ENCODE assay signal across 23 cellular contexts in genomic region chr1:176785810-176786209, GRCh38.
DNase-seq lines count a peak whose midpoint lies in the region; ATAC-seq and TF ChIP-seq lines count a peak whose summit lies in the region.
"Had no signal": no experiment of that assay in that cellular context is flagged by ENCODE, and none has a peak within 500 bp of the region (broad histone marks: within the 10 kb centered on the region; RNA-seq: fewer than 3 reads in every experiment).

No MANE protein-coding gene starts in this region.

- H2AFZ ChIP-seq in GM23338, result no peak overlapping the region

- no peaks in the 10 kb centered on the region for H3K36me3 Mint-ChIP-seq in GM23338 (ENCODE audit: low read depth)
- H3K36me3 Mint-ChIP-seq in mesothelial cell of epicardium, result no peaks in the 10 kb centered on the region
- H3K36me3 Mint-ChIP-seq in T-helper 17 cell (ENCODE audit: low read depth), result no peaks in the 10 kb centered on the region
- H3K36me3 Mint-ChIP-seq: CD14-positive monocyte, IgD-negative memory B cell had no signal

- H3K79me2 ChIP-seq in GM23338 (replicated peaks; ENCODE audit: insufficient read depth), result no peaks in the 10 kb centered on the region

- no peak overlapping the region for H3K4me3 Mint-ChIP-seq in GM23338
- peak overlapping the region; percentile 3 for H3K4me3 Mint-ChIP-seq in mesothelial cell of epicardium
- H3K4me3 Mint-ChIP-seq in T-helper 17 cell, result no peak overlapping the region
- H3K4me3 Mint-ChIP-seq: activated T-cell treated with anti-CD3 and anti-CD28 coated beads, Interleukin-2, amount 50 U/mL, for 24 hours; CD14-positive monocyte; IgD-negative memory B cell; neural crest cell had no signal

- H3K9me3 ChIP-seq in WERI-Rb-1 (ENCODE audit: severe bottlenecking), result no peaks in the 10 kb centered on the region
- H3K9me3 ChIP-seq in T-helper 17 cell (ENCODE audit: control insufficient read depth, low read length, poor library complexity, severe bottlenecking), result no peaks in the 10 kb centered on the region
- H3K9me3 ChIP-seq: upper lobe of right lung had no signal

- H3K27me3 ChIP-seq in GM23338 (ENCODE audit: insufficient read depth) (no peaks in the 10 kb centered on the region), WERI-Rb-1 (ENCODE audit: insufficient read depth, low read depth, severe bottlenecking) (no peaks in the 10 kb centered on the region)
- H3K27me3 ChIP-seq: upper lobe of right lung had no signal

- peak; percentile 73 for ATAC-seq in GM23338
- no peak for ATAC-seq in GM19328 (IDR thresholded peaks at IDR 0.05; ENCODE audit: unreplicated experiment)
- no peak for ATAC-seq in T-helper 17 cell
- ATAC-seq: left cardiac atrium, PC-3, upper lobe of right lung had no signal

- TF ChIP-seq CTCF in GM23338 (conservative IDR thresholded peaks at IDR 0.05; ENCODE audit: low read depth in 2 of 2), result no peak
- no peak for TF ChIP-seq CTCF in WERI-Rb-1 (IDR thresholded peaks at IDR 0.05; ENCODE audit: low read depth, low read length)
- no peak for TF ChIP-seq CTCF in mesothelial cell of epicardium (IDR thresholded peaks at IDR 0.05; ENCODE audit: unreplicated experiment)

- H3K27ac ChIP-seq in GM23338 (ENCODE audit: low read depth), result no peak overlapping the region
- H3K27ac ChIP-seq in WERI-Rb-1, result no peak overlapping the region
- H3K27ac ChIP-seq: upper lobe of right lung had no signal

- no peaks in the 10 kb centered on the region for H3F3A ChIP-seq in GM23338 (replicated peaks; ENCODE audit: low read depth)

- H3K4me1 Mint-ChIP-seq in GM23338 (peaks cover 11% of the 10 kb centered on the region), mesothelial cell of epicardium (peaks cover 14% of the 10 kb centered on the region), T-helper 17 cell (no peaks in the 10 kb centered on the region)
- H3K4me1 Mint-ChIP-seq: CD14-positive monocyte had no signal

- no peak overlapping the region for H3K4me2 ChIP-seq in GM23338

- no peaks in the 10 kb centered on the region for H4K20me1 ChIP-seq in GM23338 (replicated peaks; ENCODE audit: insufficient read depth)

- H3K27ac Mint-ChIP-seq in GM23338 (no peak overlapping the region), mesothelial cell of epicardium (no peak overlapping the region), T-helper 17 cell (no peak overlapping the region)
- H3K27ac Mint-ChIP-seq: activated T-cell treated with anti-CD3 and anti-CD28 coated beads, Interleukin-2, amount 50 U/mL, for 24 hours; CD14-positive monocyte; IgD-negative memory B cell had no signal

- H3K4me1 ChIP-seq in GM23338 (ENCODE audit: insufficient read depth), result peaks cover 10% of the 10 kb centered on the region; the same call in 1 of the 2 replicates
- H3K4me1 ChIP-seq: upper lobe of right lung had no signal

- DNase-seq in DMS 273 (lab: John Stamatoyannopoulos, UW; ENCODE audit: unreplicated experiment) (peak; percentile 72), GM23338 (ENCODE audit: low spot score) (peak; percentile 5), WERI-Rb-1 (peak; percentile 23), mesothelial cell of epicardium (ENCODE audit: low spot score in 2 of 2, unreplicated experiment in 2 of 2) (no peak), T-helper 17 cell (no peak)
- no peak for DNase-seq in activated CD4-positive, alpha-beta T cell treated with anti-CD3 and anti-CD28 coated beads for 1 hour
- DNase-seq: activated CD8-positive, alpha-beta memory T cell treated with anti-CD3 and anti-CD28 coated beads for 24 hours; activated naive CD4-positive, alpha-beta T cell; activated T-cell treated with anti-CD3 and anti-CD28 coated beads, Interleukin-2, amount 50 U/mL, for 24 hours; cortex of kidney; left cardiac atrium; midbrain; NCI-H1436; NCI-H774; PC-3; Right ventricle myocardium superior; stimulated activated CD8-positive, alpha-beta memory T cell treated with anti-CD3 and anti-CD28 coated beads, Interleukin-4, amount 100 ng/mL, for 48 hours; SW 1271; upper lobe of right lung had no signal

- H3K27me3 Mint-ChIP-seq in GM23338 (ENCODE audit: insufficient read depth, low read depth, poor library complexity) (no peaks in the 10 kb centered on the region), mesothelial cell of epicardium (ENCODE audit: low read depth) (peaks cover 8% of the 10 kb centered on the region), T-helper 17 cell (peaks cover 7% of the 10 kb centered on the region)
- H3K27me3 Mint-ChIP-seq: activated T-cell treated with anti-CD3 and anti-CD28 coated beads, Interleukin-2, amount 50 U/mL, for 24 hours had no signal

- H3K4me3 ChIP-seq in GM23338, result no peak overlapping the region
- no peak overlapping the region for H3K4me3 ChIP-seq in WERI-Rb-1 (ENCODE audit: low read depth, low read length)
- H3K4me3 ChIP-seq: upper lobe of right lung had no signal

- no peaks in the 10 kb centered on the region for H3K36me3 ChIP-seq in GM23338 (ENCODE audit: insufficient read depth)
- no peaks in the 10 kb centered on the region for H3K36me3 ChIP-seq in WERI-Rb-1
- H3K36me3 ChIP-seq: upper lobe of right lung had no signal

- H3K9me3 Mint-ChIP-seq in GM23338 (no peaks in the 10 kb centered on the region; the same call in 2 of the 3 replicates), mesothelial cell of epicardium (peaks cover 7% of the 10 kb centered on the region)
- H3K9me3 Mint-ChIP-seq: activated T-cell treated with anti-CD3 and anti-CD28 coated beads, Interleukin-2, amount 50 U/mL, for 24 hours had no signal

- H3K9me2 ChIP-seq in GM23338 (ENCODE audit: insufficient read depth), result 0 out of 2 replicates have a peak, but pooled peaks cover 3% of the 10 kb centered on the region

TF ChIP-seq in GM23338, 12 proteins besides CTCF, POLR2A, EP300 and RAD21:
- TF ChIP-seq JUNB (IDR thresholded peaks at IDR 0.05; ENCODE audit: unreplicated experiment) (no peak), EZH2 (IDR thresholded peaks at IDR 0.05; ENCODE audit: low read depth, unreplicated experiment) (no peak), ZNF462 (CRISPR knock-in tag; IDR thresholded peaks at IDR 0.05) (no peak), CREB1 (CRISPR knock-in tag; IDR thresholded peaks at IDR 0.05; ENCODE audit: low read depth) (no peak), ZNF331 (CRISPR knock-in tag; IDR thresholded peaks at IDR 0.05; ENCODE audit: low read depth) (no peak), ZNF114 (CRISPR knock-in tag; IDR thresholded peaks at IDR 0.05) (no peak)

Comparison
In these comparisons a context has a peak if more than half of its experiments do, and no peak if none do; other contexts are left out.
1. DNase-seq: peak in DMS 273 (single experiment), GM23338 (single experiment) and WERI-Rb-1 (single experiment); none in mesothelial cell of epicardium (0 of 2), T-helper 17 cell (0 of 3) and activated CD4-positive, alpha-beta T cell treated with anti-CD3 and anti-CD28 coated beads for 1 hour (single experiment).